ENCODE assay signal across 12 cellular contexts in genomic region chr13:46377554-46377953, GRCh38. TPM values are rescaled to one million over a fixed set of nuclear protein-coding genes. Genes with fewer than 3 reads are reported as not detected.
DNase-seq lines count a peak whose midpoint lies in the region; ATAC-seq and TF ChIP-seq lines count a peak whose summit lies in the region.
"Had no signal": no experiment of that assay in that cellular context is flagged by ENCODE, and none has a peak within 500 bp of the region (broad histone marks: within the 10 kb centered on the region; RNA-seq: fewer than 3 reads in every experiment).

No MANE protein-coding gene starts in this region.

- peak; percentile 14 for TF ChIP-seq CTCF in GM12873 (IDR thresholded peaks at IDR 0.05; ENCODE audit: insufficient read depth, low read depth, low read length, missing control alignments)
- TF ChIP-seq CTCF in activated B cell treated with CpG ODN at 0.5 μM for 24 hours (IDR thresholded peaks at IDR 0.05) = no peak
- TF ChIP-seq CTCF in GM10248 (IDR thresholded peaks at IDR 0.05; ENCODE audit: control extremely low read depth, extremely low read depth, low read depth, missing control alignments) = no peak

- H3K27ac Mint-ChIP-seq in activated B cell treated with CpG ODN at 0.5 μM for 24 hours = peak overlapping the region; percentile 93

- H3K9me3 Mint-ChIP-seq in activated B cell treated with CpG ODN at 0.5 μM for 24 hours = no peaks in the 10 kb centered on the region

- CTCF ChIA-PET in activated B cell treated with CpG ODN at 0.5 μM for 24 hours (lab: Charles Lee) = interaction anchor here (1.5 kb wide), 1 partner anchor 10 kb away, joined by 3 read pairs; the partner anchor contains the start of gene RUBCNL
- CTCF ChIA-PET in GM10248 (lab: Yijun Ruan, JAX) = interaction anchor here (1.0 to 1.5 kb wide), 3 partner anchors 15 to 27 kb away, joined by 3 read pairs; no protein-coding TSS in a partner anchor

- POLR2A ChIA-PET in activated B cell treated with CpG ODN at 0.5 μM for 24 hours (lab: Charles Lee) (interaction anchor here (0.9 to 4.8 kb wide), 5 partner anchors 8 to 22 kb away, joined by 3 to 46 read pairs (median 5); partner anchors contain the start of gene RUBCNL), GM10248 (lab: Yijun Ruan, JAX) (no interaction called here)

- H3K4me3 Mint-ChIP-seq in activated B cell treated with CpG ODN at 0.5 μM for 24 hours = peak overlapping the region; percentile 69

- intact Hi-C loops in activated B cell treated with CpG ODN at 0.5 μM for 24 hours (cut with micrococcal nuclease) = loop anchor here (1.0 to 10.0 kb wide), 3 partner anchors 10 to 1800 kb away; partner anchors contain the start of genes RUBCNL and TSC22D1

- ATAC-seq in GM21423 (IDR thresholded peaks at IDR 0.05; ENCODE audit: unreplicated experiment) (peak; percentile 40), HG03159 (IDR thresholded peaks at IDR 0.05; ENCODE audit: unreplicated experiment) (peak; percentile 43), activated B cell treated with CpG ODN at 0.5 μM for 24 hours (ENCODE audit: low read depth) (peak; percentile 22)
- ATAC-seq: left lung had no signal

- H3K4me1 Mint-ChIP-seq in activated B cell treated with CpG ODN at 0.5 μM for 24 hours = peaks cover 96% of the 10 kb centered on the region

- DNase-seq in activated B cell treated with CpG ODN at 0.5 μM for 24 hours = no peak
- DNase-seq in GM10248 (ENCODE audit: extremely low spot score) = no peak
- no peak for DNase-seq in KBM-7
- no peak for DNase-seq in cerebellar cortex (ENCODE audit: low spot score)
- no peak for DNase-seq in DMS79 treated with DMSO at 0.1 percent for 48 hours (lab: John Stamatoyannopoulos, UW)
- DNase-seq: activated T-cell treated with anti-CD3 and anti-CD28 coated beads for 4 hours, KG1, left lung had no signal

- in situ Hi-C loops in KBM-7 (cut with MboI; ENCODE audit: low pct_unique_long_range_greater_than_20kb, low sequenced_read_pairs) = no loop called here

- peaks cover 64% of the 10 kb centered on the region for H3K36me3 Mint-ChIP-seq in activated B cell treated with CpG ODN at 0.5 μM for 24 hours (ENCODE audit: low read depth)

- no peaks in the 10 kb centered on the region for H3K27me3 Mint-ChIP-seq in activated B cell treated with CpG ODN at 0.5 μM for 24 hours

RNA-seq across cellular contexts. Expression of gene RUBCNL, which starts 9.5 kb away (rescaled TPM):
- 133 and 168 TPM in 2 replicates for total RNA-seq in activated B cell treated with CpG ODN at 0.5 μM for 24 hours
- total RNA-seq: G401 had no signal
